Comparison of ENCODE assay signal across 20 cellular contexts in the genomic region with DNA sequence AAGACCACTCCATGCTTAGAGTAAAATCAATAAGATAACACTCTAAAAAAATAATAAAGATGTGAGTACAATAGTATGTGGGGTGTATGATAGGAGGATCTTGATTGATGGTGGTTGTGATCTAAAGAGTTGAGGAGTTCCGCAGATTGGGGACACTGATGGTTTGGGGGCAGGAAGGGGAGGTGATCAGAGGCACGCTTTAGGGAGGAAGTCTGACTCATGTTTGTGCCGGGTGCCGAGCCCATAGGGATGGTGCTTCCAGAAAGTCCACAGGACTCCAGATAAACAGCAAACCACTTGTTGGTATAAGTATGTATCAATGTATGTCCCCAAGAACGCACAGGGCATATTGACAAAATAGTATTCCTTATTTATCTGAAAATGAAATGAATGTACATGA. TPM values are rescaled to one million over a fixed set of nuclear protein-coding genes. Genes with fewer than 3 reads are reported as not detected.
"Had no signal": no experiment of that assay in that cellular context is flagged by ENCODE, and none has a peak within 500 bp of the region (broad histone marks: within the 10 kb centered on the region; RNA-seq: fewer than 3 reads in every experiment).

No MANE protein-coding gene starts in this region.

- H3K27ac ChIP-seq: ascending aorta, cardiac muscle cell, coronary artery, epithelial cell of prostate, gastroesophageal sphincter, right lobe of liver, transverse colon, VCaP had no signal

- H3K27me3 ChIP-seq: ascending aorta, cardiac muscle cell, gastroesophageal sphincter, right lobe of liver, transverse colon had no signal

- H3K36me3 ChIP-seq: ascending aorta, cardiac muscle cell, gastroesophageal sphincter, right lobe of liver, transverse colon had no signal

- H3K9me3 ChIP-seq: ascending aorta, gastroesophageal sphincter, mucosa of descending colon, right lobe of liver, transverse colon had no signal

- H3K4me1 ChIP-seq: ascending aorta, gastroesophageal sphincter, right lobe of liver, transverse colon had no signal

- DNase-seq: activated CD4-positive, alpha-beta memory T cell treated with anti-CD3 and anti-CD28 coated beads for 36 hours; activated CD8-positive, alpha-beta memory T cell treated with anti-CD3 and anti-CD28 coated beads, Interleukin-2, amount 50 U/mL, for 4 hours; activated naive CD8-positive, alpha-beta T cell treated with anti-CD3 and anti-CD28 coated beads, Interleukin-2, amount 50 U/mL, for 24 hours; activated T-cell treated with anti-CD3 and anti-CD28 coated beads, Interleukin-2, amount 50 U/mL, for 72 hours; effector memory CD4-positive, alpha-beta T cell; hippocampal formation; kidney glomerular epithelial cell; stimulated activated CD4-positive, alpha-beta T cell treated with anti-CD3 and anti-CD28 coated beads, Interleukin-2, amount 100 ng/mL, for 24 hours; stimulated activated naive B cell treated with anti-CD40 and anti-IgM and Interleukin-4, amounts not matched to agents 10 μg/mL and 1 μg/mL and 100 μg/mL, for 72 hours; transverse colon had no signal

- H3K4me3 ChIP-seq: ascending aorta, cardiac muscle cell, coronary artery, gastroesophageal sphincter, mucosa of descending colon, right lobe of liver, transverse colon had no signal

- ATAC-seq: activated naive CD8-positive, alpha-beta T cell treated with anti-CD3 and anti-CD28 coated beads, Interleukin-2, amount 50 U/mL, for 24 hours; activated T-cell treated with anti-CD3 and anti-CD28 coated beads, Interleukin-2, amount 50 U/mL, for 72 hours; gastroesophageal sphincter; mucosa of descending colon; naive thymus-derived CD8-positive, alpha-beta T cell; right lobe of liver; stimulated activated naive B cell treated with anti-CD40 and anti-IgM and Interleukin-4, amounts not matched to agents 10 μg/mL and 1 μg/mL and 100 μg/mL, for 72 hours had no signal

RNA-seq across cellular contexts. Expression of a gene that starts 27.5 kb away (rescaled TPM):
- total RNA-seq: activated CD4-positive, alpha-beta memory T cell treated with anti-CD3 and anti-CD28 coated beads for 36 hours; activated T-cell treated with anti-CD3 and anti-CD28 coated beads, Interleukin-2, amount 50 U/mL, for 72 hours; ascending aorta; gastroesophageal sphincter; mucosa of descending colon; naive thymus-derived CD8-positive, alpha-beta T cell; subcutaneous adipose tissue; transverse colon had no signal
- polyA plus RNA-seq: naive thymus-derived CD8-positive, alpha-beta T cell had no signal
